In the genomic region with DNA sequence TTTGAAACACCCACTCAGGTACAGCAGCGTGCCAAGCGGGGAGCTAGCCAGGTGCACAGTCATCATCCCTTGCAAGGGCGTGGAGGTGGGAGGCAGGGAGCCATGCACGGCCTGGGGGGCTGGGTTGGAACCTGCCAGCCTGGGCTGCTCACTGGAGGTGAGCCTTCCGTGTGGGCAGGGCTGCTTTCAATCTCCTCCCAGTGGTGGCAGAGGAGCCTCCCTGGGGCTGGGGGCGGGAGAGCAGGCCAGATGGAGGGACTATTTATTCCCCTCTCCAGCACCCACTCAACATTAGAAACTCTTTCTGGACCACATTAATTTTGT, we compare ENCODE assay signal across 1 cellular context.
TF ChIP-seq lines count a peak whose summit lies in the region.

No MANE protein-coding gene starts in this region.

TF ChIP-seq in H1, 55 proteins besides CTCF, POLR2A, EP300 and RAD21:
- TF ChIP-seq CHD7 (IDR thresholded peaks at IDR 0.05; ENCODE audit: insufficient replicate concordance, low read length): no peak
- no peak for TF ChIP-seq GABPA (IDR thresholded peaks at IDR 0.05; ENCODE audit: borderline replicate concordance, insufficient read depth, low read length)
- TF ChIP-seq SIX5 (IDR thresholded peaks at IDR 0.05; ENCODE audit: low read depth, low read length): no peak
- TF ChIP-seq ZNF274 (IDR thresholded peaks at IDR 0.05; ENCODE audit: borderline replicate concordance, extremely low read depth, low read length): no peak
- no peak for TF ChIP-seq EZH2 (IDR thresholded peaks at IDR 0.05; ENCODE audit: low read depth, low read length, severe bottlenecking)
- TF ChIP-seq, protein P1, sequence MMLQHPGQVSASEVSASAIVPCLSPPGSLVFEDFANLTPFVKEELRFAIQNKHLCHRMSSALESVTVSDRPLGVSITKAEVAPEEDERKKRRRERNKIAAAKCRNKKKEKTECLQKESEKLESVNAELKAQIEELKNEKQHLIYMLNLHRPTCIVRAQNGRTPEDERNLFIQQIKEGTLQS (IDR thresholded peaks at IDR 0.05; ENCODE audit: insufficient read depth, low read depth, low read length): no peak
- no peak for TF ChIP-seq KDM1A (IDR thresholded peaks at IDR 0.05; ENCODE audit: borderline replicate concordance, low read length)
- no peak for TF ChIP-seq TCF12 (IDR thresholded peaks at IDR 0.05; ENCODE audit: low read depth, low read length)
- TF ChIP-seq CBX5 (IDR thresholded peaks at IDR 0.05; ENCODE audit: low read depth, low read length): no peak
- no peak for TF ChIP-seq MAFK (IDR thresholded peaks at IDR 0.05; ENCODE audit: low read depth, low read length)
- no peak for TF ChIP-seq TAF7 (optimal IDR thresholded peaks at IDR 0.05; ENCODE audit: borderline replicate concordance, low read depth, low read length)
- TF ChIP-seq NRF1 (IDR thresholded peaks at IDR 0.05; ENCODE audit: low read depth, low read length): no peak
- TF ChIP-seq BACH1 (IDR thresholded peaks at IDR 0.05; ENCODE audit: low read length): no peak
- TF ChIP-seq ASH2L (IDR thresholded peaks at IDR 0.05; ENCODE audit: low read length): no peak
TF ChIP-seq in H1: peak in this region for 0.
